24 cellular contexts compared by ENCODE assay signal in genomic region chr1:194292912-194293311, GRCh38.
DNase-seq lines count a peak whose midpoint lies in the region; ATAC-seq, FAIRE-seq and TF ChIP-seq lines count a peak whose summit lies in the region.
"Had no signal": no experiment of that assay in that cellular context is flagged by ENCODE, and none has a peak within 500 bp of the region (broad histone marks: within the 10 kb centered on the region; RNA-seq: fewer than 3 reads in every experiment).

No MANE protein-coding gene starts in this region.

- peaks cover 14% of the 10 kb centered on the region for H3K79me2 ChIP-seq in OCI-LY7 (ENCODE audit: insufficient read depth, low read depth, low read length)

- CTCF ChIA-PET in OCI-LY7 (lab: Charles Lee; ENCODE audit: unreplicated experiment) = no interaction called here
- CTCF ChIA-PET in WTC11 (lab: Charles Lee) = no interaction called here

- H4K8ac ChIP-seq in neuronal stem cell (ENCODE audit: low read depth, low read length) = no peak overlapping the region

- H3K36me3 Mint-ChIP-seq in WTC11 = no peaks in the 10 kb centered on the region
- H3K36me3 Mint-ChIP-seq: CD14-positive monocyte; CD4-positive, alpha-beta memory T cell had no signal

- POLR2A ChIA-PET in OCI-LY7 (lab: Charles Lee) (interaction anchor here (0.6 kb wide), 1 partner anchor 693 kb away, joined by 3 read pairs; no protein-coding TSS in a partner anchor), WTC11 (lab: Charles Lee) (no interaction called here)

- no peak overlapping the region for H3K4ac ChIP-seq in neuronal stem cell (ENCODE audit: low read length)

- H3K27ac Mint-ChIP-seq in WTC11 = no peak overlapping the region
- H3K27ac Mint-ChIP-seq: CD14-positive monocyte; CD4-positive, alpha-beta memory T cell had no signal

- no TSS peak for BruUV-seq in OCI-LY7 (replicated peaks; lab: Mats Ljungman, UMichigan)

- intact Hi-C loops in OCI-LY7 (cut with micrococcal nuclease; ENCODE audit: unreplicated experiment) = loop anchor here (5.0 to 10.0 kb wide), 2 partner anchors 131 to 538 kb away; no protein-coding TSS in a partner anchor

- peaks cover 16% of the 10 kb centered on the region for H3K4me1 Mint-ChIP-seq in WTC11

- H3K9me3 ChIP-seq in OCI-LY7 (ENCODE audit: low read length) = no peaks in the 10 kb centered on the region; the same call in 1 of the 2 replicates
- H3K9me3 ChIP-seq in neuronal stem cell (replicated peaks in 1 of 2; ENCODE audit: control insufficient read depth in 2 of 2, insufficient read depth in 1 of 2, low read depth in 1 of 2, low read length in 2 of 2) = no peaks in the 10 kb centered on the region
- H3K9me3 ChIP-seq: A549; BE2C; BLaER1 treated with 17β-estradiol and CSF1 and Interleukin-3, amounts not matched to agents 10 nM and 100 nM; Caco-2 had no signal

- H2BK5ac ChIP-seq in neuronal stem cell (ENCODE audit: low read length) = no peak overlapping the region

- no peak overlapping the region for H3K18ac ChIP-seq in neuronal stem cell (ENCODE audit: low read length)

- no peaks in the 10 kb centered on the region for H3K36me3 ChIP-seq in OCI-LY7 (ENCODE audit: insufficient read depth, low read length)
- H3K36me3 ChIP-seq in neuronal stem cell (replicated peaks in 1 of 2; ENCODE audit: control insufficient read depth in 2 of 2, insufficient read depth in 2 of 2, low read length in 2 of 2) = no peaks in the 10 kb centered on the region
- H3K36me3 ChIP-seq: BE2C; BLaER1 treated with 17β-estradiol and CSF1 and Interleukin-3, amounts not matched to agents 10 nM and 100 nM had no signal

- H4K20me1 ChIP-seq in OCI-LY7 (ENCODE audit: insufficient read depth, low read length) = no peaks in the 10 kb centered on the region
- H4K20me1 ChIP-seq: BLaER1 treated with 17β-estradiol and CSF1 and Interleukin-3, amounts not matched to agents 10 nM and 100 nM had no signal

- no peaks in the 10 kb centered on the region for H3K27me3 ChIP-seq in neuronal stem cell (ENCODE audit: control insufficient read depth in 3 of 3, insufficient read depth in 3 of 3, low read depth in 1 of 3, low read length in 3 of 3)
- H3K27me3 ChIP-seq: BE2C; BLaER1 treated with 17β-estradiol and CSF1 and Interleukin-3, amounts not matched to agents 10 nM and 100 nM had no signal

- WGBS in neuronal stem cell (ENCODE audit: extremely low coverage in 2 of 2, insufficient read length in 2 of 2, insufficient replicate concordance in 1 of 2), 2 donors = no CpG with 5 or more reads among the region's 2 CpGs

- H3K9me3 Mint-ChIP-seq in WTC11 = no peaks in the 10 kb centered on the region
- H3K9me3 Mint-ChIP-seq: CD14-positive monocyte; CD4-positive, alpha-beta memory T cell had no signal

- no peaks in the 10 kb centered on the region for H3K9me2 ChIP-seq in OCI-LY7 (ENCODE audit: insufficient read depth, low read length)

- peaks cover 45% of the 10 kb centered on the region for H3K27me3 Mint-ChIP-seq in WTC11 (ENCODE audit: low read depth)
- H3K27me3 Mint-ChIP-seq: CD4-positive, alpha-beta memory T cell had no signal

- peak; percentile 51 for FAIRE-seq in D721Med (lab: Jason Lieb, UNC)
- FAIRE-seq: A549, GM12891, GM18507, H1 had no signal

- no peaks in the 10 kb centered on the region for H3K79me1 ChIP-seq in neuronal stem cell (ENCODE audit: low read depth, low read length)

- TF ChIP-seq CTCF in D721Med (IDR thresholded peaks at IDR 0.05; ENCODE audit: insufficient read depth, missing control alignments) = no peak
- TF ChIP-seq CTCF in OCI-LY7 (conservative IDR thresholded peaks at IDR 0.05; ENCODE audit: low read length) = no peak
- no peak for TF ChIP-seq CTCF in WTC11 (IDR thresholded peaks at IDR 0.05)

- H3K14ac ChIP-seq in neuronal stem cell (ENCODE audit: low read length) = no peak overlapping the region

- H2BK120ac ChIP-seq in neuronal stem cell (ENCODE audit: low read depth, low read length) = no peak overlapping the region

- H3K27ac ChIP-seq in OCI-LY7 (ENCODE audit: low read depth, low read length, poor library complexity, severe bottlenecking) (no peak overlapping the region), neuronal stem cell (replicated peaks; ENCODE audit: low read length) (no peak overlapping the region)
- H3K27ac ChIP-seq: A549; BLaER1 treated with 17β-estradiol and CSF1 and Interleukin-3, amounts not matched to agents 10 nM and 100 nM had no signal

- no peak overlapping the region for H3K4me3 Mint-ChIP-seq in WTC11
- H3K4me3 Mint-ChIP-seq: CD14-positive monocyte; CD4-positive, alpha-beta memory T cell had no signal

- H3K4me3 ChIP-seq in OCI-LY7 (ENCODE audit: low read depth, low read length, poor library complexity, severe bottlenecking) (no peak overlapping the region), neuronal stem cell (ENCODE audit: low read length in 2 of 2) (no peak overlapping the region)
- H3K4me3 ChIP-seq: A549; BLaER1 treated with 17β-estradiol and CSF1 and Interleukin-3, amounts not matched to agents 10 nM and 100 nM had no signal

- no peak overlapping the region for H4K91ac ChIP-seq in neuronal stem cell (ENCODE audit: low read depth, low read length, poor library complexity)

- ATAC-seq in WTC11 (peak; percentile 68), GM18909 (IDR thresholded peaks at IDR 0.05; ENCODE audit: poor library complexity, unreplicated experiment) (no peak)
- ATAC-seq: A549 had no signal

- H3K4me1 ChIP-seq in OCI-LY7 (ENCODE audit: insufficient read depth, low read length, poor library complexity, severe bottlenecking) = peaks cover 34% of the 10 kb centered on the region
- H3K4me1 ChIP-seq in neuronal stem cell (ENCODE audit: control insufficient read depth in 2 of 2, insufficient read depth in 1 of 2, low read depth in 1 of 2, low read length in 2 of 2) = no peaks in the 10 kb centered on the region
- H3K4me1 ChIP-seq: A549, BE2C, Caco-2 had no signal

- H3K9ac ChIP-seq in neuronal stem cell (ENCODE audit: low read depth, low read length, poor library complexity) = no peak overlapping the region
- H3K9ac ChIP-seq: BLaER1 treated with 17β-estradiol and CSF1 and Interleukin-3, amounts not matched to agents 10 nM and 100 nM had no signal

- no peak for DNase-seq in D721Med (ENCODE audit: insufficient read length, low spot score)
- no peak for DNase-seq in OCI-LY7 (ENCODE audit: low spot score)
- DNase-seq in WTC11 (ENCODE audit: low spot score) = no peak
- no peak for DNase-seq in neuronal stem cell (ENCODE audit: low spot score)
- DNase-seq in effector CD8-positive, alpha-beta T cell (lab: John Stamatoyannopoulos, UW) = no peak
- no peak for DNase-seq in activated CD4-positive, alpha-beta T cell treated with anti-CD3 and anti-CD28 coated beads, Interleukin-2, amount 50 U/mL, for 4 hours
- DNase-seq: 8988T; ACHN; AML-193; BE2C; Caco-2; CD4-positive, alpha-beta memory T cell; DMS 273 treated with DMSO at 0.1 percent for 48 hours; DMS79; GF-D8; H7; HCEC 1CT had no signal

- H3K4me2 ChIP-seq in OCI-LY7 (ENCODE audit: low read length) = no peak overlapping the region
- no peak overlapping the region for H3K4me2 ChIP-seq in neuronal stem cell (ENCODE audit: insufficient read depth, low read length, poor library complexity, severe bottlenecking)
- H3K4me2 ChIP-seq: A549; BLaER1 treated with 17β-estradiol and CSF1 and Interleukin-3, amounts not matched to agents 10 nM and 100 nM had no signal

- peak overlapping the region; percentile 15; the same call in 1 of the 2 replicates for H2AFZ ChIP-seq in OCI-LY7 (ENCODE audit: low read length)
- peak overlapping the region; percentile 4 for H2AFZ ChIP-seq in neuronal stem cell (ENCODE audit: low read length)

- no peak overlapping the region for H3K23ac ChIP-seq in neuronal stem cell (ENCODE audit: low read depth, low read length, poor library complexity)

- H2BK12ac ChIP-seq in neuronal stem cell (ENCODE audit: low read length) = no peak overlapping the region

- no peak overlapping the region for H2BK15ac ChIP-seq in neuronal stem cell (ENCODE audit: low read length)

- H2AK5ac ChIP-seq in neuronal stem cell (ENCODE audit: low read depth, low read length) = no peak overlapping the region

TF ChIP-seq in WTC11, 78 proteins besides CTCF, POLR2A, EP300 and RAD21 (continues in another document):
- TF ChIP-seq TEAD4 (CRISPR knock-in tag; IDR thresholded peaks at IDR 0.05) = no peak
- no peak for TF ChIP-seq ZNF138 (CRISPR knock-in tag; conservative IDR thresholded peaks at IDR 0.05)
- TF ChIP-seq, protein P1, sequence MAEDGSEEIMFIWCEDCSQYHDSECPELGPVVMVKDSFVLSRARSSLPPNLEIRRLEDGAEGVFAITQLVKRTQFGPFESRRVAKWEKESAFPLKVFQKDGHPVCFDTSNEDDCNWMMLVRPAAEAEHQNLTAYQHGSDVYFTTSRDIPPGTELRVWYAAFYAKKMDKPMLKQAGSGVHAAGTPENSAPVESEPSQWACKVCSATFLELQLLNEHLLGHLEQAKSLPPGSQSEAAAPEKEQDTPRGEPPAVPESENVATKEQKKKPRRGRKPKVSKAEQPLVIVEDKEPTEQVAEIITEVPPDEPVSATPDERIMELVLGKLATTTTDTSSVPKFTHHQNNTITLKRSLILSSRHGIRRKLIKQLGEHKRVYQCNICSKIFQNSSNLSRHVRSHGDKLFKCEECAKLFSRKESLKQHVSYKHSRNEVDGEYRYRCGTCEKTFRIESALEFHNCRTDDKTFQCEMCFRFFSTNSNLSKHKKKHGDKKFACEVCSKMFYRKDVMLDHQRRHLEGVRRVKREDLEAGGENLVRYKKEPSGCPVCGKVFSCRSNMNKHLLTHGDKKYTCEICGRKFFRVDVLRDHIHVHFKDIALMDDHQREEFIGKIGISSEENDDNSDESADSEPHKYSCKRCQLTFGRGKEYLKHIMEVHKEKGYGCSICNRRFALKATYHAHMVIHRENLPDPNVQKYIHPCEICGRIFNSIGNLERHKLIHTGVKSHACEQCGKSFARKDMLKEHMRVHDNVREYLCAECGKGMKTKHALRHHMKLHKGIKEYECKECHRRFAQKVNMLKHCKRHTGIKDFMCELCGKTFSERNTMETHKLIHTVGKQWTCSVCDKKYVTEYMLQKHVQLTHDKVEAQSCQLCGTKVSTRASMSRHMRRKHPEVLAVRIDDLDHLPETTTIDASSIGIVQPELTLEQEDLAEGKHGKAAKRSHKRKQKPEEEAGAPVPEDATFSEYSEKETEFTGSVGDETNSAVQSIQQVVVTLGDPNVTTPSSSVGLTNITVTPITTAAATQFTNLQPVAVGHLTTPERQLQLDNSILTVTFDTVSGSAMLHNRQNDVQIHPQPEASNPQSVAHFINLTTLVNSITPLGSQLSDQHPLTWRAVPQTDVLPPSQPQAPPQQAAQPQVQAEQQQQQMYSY (CRISPR knock-in tag; IDR thresholded peaks at IDR 0.05) = no peak
- TF ChIP-seq OVOL2 (CRISPR knock-in tag; IDR thresholded peaks at IDR 0.05; ENCODE audit: borderline replicate concordance) = no peak
- no peak for TF ChIP-seq ZBTB21 (CRISPR knock-in tag; IDR thresholded peaks at IDR 0.05; ENCODE audit: borderline replicate concordance)
- TF ChIP-seq TP53 (CRISPR knock-in tag; IDR thresholded peaks at IDR 0.05) = no peak
- TF ChIP-seq ZNF396 (CRISPR knock-in tag; IDR thresholded peaks at IDR 0.05; ENCODE audit: borderline replicate concordance) = no peak
